In genomic region chr22:46269564-46269963, GRCh38 we compare ENCODE assay signal across 13 cellular contexts. TPM values are rescaled to one million over a fixed set of nuclear protein-coding genes. Genes with fewer than 3 reads are reported as not detected.
DNase-seq lines count a peak whose midpoint lies in the region; ATAC-seq and TF ChIP-seq lines count a peak whose summit lies in the region.
"Had no signal": no experiment of that assay in that cellular context is flagged by ENCODE, and none has a peak within 500 bp of the region (broad histone marks: within the 10 kb centered on the region; RNA-seq: fewer than 3 reads in every experiment).

No MANE protein-coding gene starts in this region.

- peaks cover 24% of the 10 kb centered on the region for H3K36me3 Mint-ChIP-seq in activated CD4-positive, alpha-beta T cell treated with anti-CD3 and anti-CD28 coated beads, Interleukin-2, amount 10 ng/mL, durations not matched to agents 24 days and 14 days (ENCODE audit: low read depth)
- H3K36me3 Mint-ChIP-seq in progenitor cell of endocrine pancreas (ENCODE audit: insufficient read depth): peaks cover 6% of the 10 kb centered on the region

- peaks cover 9% of the 10 kb centered on the region for H3K9me3 Mint-ChIP-seq in activated CD4-positive, alpha-beta T cell treated with anti-CD3 and anti-CD28 coated beads, Interleukin-2, amount 10 ng/mL, durations not matched to agents 24 days and 14 days
- no peaks in the 10 kb centered on the region for H3K9me3 Mint-ChIP-seq in progenitor cell of endocrine pancreas (ENCODE audit: low read depth)

- H3K4me3 ChIP-seq in NB4 (ENCODE audit: low read depth, low read length) (peak overlapping the region; percentile 16), gastroesophageal sphincter (no peak overlapping the region)
- H3K4me3 ChIP-seq: body of pancreas had no signal

- no peak for DNase-seq in activated CD4-positive, alpha-beta T cell treated with anti-CD3 and anti-CD28 coated beads, Interleukin-2, amount 10 ng/mL, durations not matched to agents 24 days and 14 days
- DNase-seq in activated CD4-positive, alpha-beta T cell treated with anti-CD3 and anti-CD28 coated beads for 48 hours: no peak
- no peak for DNase-seq in NB4 (ENCODE audit: low read depth)
- no peak for DNase-seq in progenitor cell of endocrine pancreas (ENCODE audit: low spot score, unreplicated experiment)
- no peak for DNase-seq in NCI-H1417 (lab: John Stamatoyannopoulos, UW)
- DNase-seq: NCI-H1694 treated with DMSO at 0.1 percent for 48 hours; occipital lobe; stimulated activated CD4-positive, alpha-beta T cell treated with anti-CD3 and anti-CD28 coated beads, Interleukin-2, amount 100 ng/mL, for 24 hours had no signal

- H3K27ac Mint-ChIP-seq in activated CD4-positive, alpha-beta T cell treated with anti-CD3 and anti-CD28 coated beads, Interleukin-2, amount 10 ng/mL, durations not matched to agents 24 days and 14 days: no peak overlapping the region
- no peak overlapping the region for H3K27ac Mint-ChIP-seq in progenitor cell of endocrine pancreas
- H3K27ac Mint-ChIP-seq: stimulated activated naive CD8-positive, alpha-beta T cell treated with anti-CD3 and anti-CD28 coated beads, Interleukin-15, Interleukin-2, amounts not matched to agents 100 ng/mL and 50 ng/mL, for 24 hours had no signal

- TF ChIP-seq CTCF in NB4 (IDR thresholded peaks at IDR 0.05; ENCODE audit: low read depth, low read length) (no peak), gastroesophageal sphincter (IDR thresholded peaks at IDR 0.05) (no peak), progenitor cell of endocrine pancreas (IDR thresholded peaks at IDR 0.05; ENCODE audit: unreplicated experiment) (no peak)

- H3K4me1 Mint-ChIP-seq in activated CD4-positive, alpha-beta T cell treated with anti-CD3 and anti-CD28 coated beads, Interleukin-2, amount 10 ng/mL, durations not matched to agents 24 days and 14 days: peaks cover 17% of the 10 kb centered on the region
- peaks cover 7% of the 10 kb centered on the region for H3K4me1 Mint-ChIP-seq in progenitor cell of endocrine pancreas (ENCODE audit: low read depth)

- no peaks in the 10 kb centered on the region for H3K27me3 ChIP-seq in gastroesophageal sphincter
- H3K27me3 ChIP-seq: body of pancreas had no signal

- peaks cover 0 to 49% of the 10 kb centered on the region in 2 donors for H3K36me3 ChIP-seq in gastroesophageal sphincter

- no peaks in the 10 kb centered on the region for H3K9me3 ChIP-seq in gastroesophageal sphincter
- H3K9me3 ChIP-seq: body of pancreas had no signal

- peaks cover 20% of the 10 kb centered on the region for H3K27me3 Mint-ChIP-seq in activated CD4-positive, alpha-beta T cell treated with anti-CD3 and anti-CD28 coated beads, Interleukin-2, amount 10 ng/mL, durations not matched to agents 24 days and 14 days
- H3K27me3 Mint-ChIP-seq in progenitor cell of endocrine pancreas: peaks cover 9% of the 10 kb centered on the region

- H3K4me3 Mint-ChIP-seq in activated CD4-positive, alpha-beta T cell treated with anti-CD3 and anti-CD28 coated beads, Interleukin-2, amount 10 ng/mL, durations not matched to agents 24 days and 14 days: peak overlapping the region; percentile 59
- H3K4me3 Mint-ChIP-seq in progenitor cell of endocrine pancreas (ENCODE audit: low read depth): peak overlapping the region; percentile 87
- H3K4me3 Mint-ChIP-seq: stimulated activated naive CD8-positive, alpha-beta T cell treated with anti-CD3 and anti-CD28 coated beads, Interleukin-15, Interleukin-2, amounts not matched to agents 100 ng/mL and 50 ng/mL, for 24 hours had no signal

- TF ChIP-seq POLR2A in NB4 (IDR thresholded peaks at IDR 0.05; ENCODE audit: extremely low read depth, insufficient read length) (no peak), gastroesophageal sphincter (IDR thresholded peaks at IDR 0.05) (no peak)

- ATAC-seq in gastroesophageal sphincter: no peak
- no peak for ATAC-seq in GM21529 (IDR thresholded peaks at IDR 0.05; ENCODE audit: unreplicated experiment)
- ATAC-seq in GM18867 (IDR thresholded peaks at IDR 0.05; ENCODE audit: unreplicated experiment): no peak
- ATAC-seq: body of pancreas had no signal

- H3K4me1 ChIP-seq in gastroesophageal sphincter: peaks cover 0 to 36% (median 7%) of the 10 kb centered on the region in 3 donors

- 74 to 76% methylated on average over 3 to 8 of the region's 11 CpGs for WGBS in gastroesophageal sphincter (ENCODE audit: low coverage in 1 of 2), 2 donors

- TF ChIP-seq EP300 in gastroesophageal sphincter (IDR thresholded peaks at IDR 0.05): no peak

- peak overlapping the region in 3 of 4 donors; percentile 22 to 89 (median 86) for H3K27ac ChIP-seq in gastroesophageal sphincter

- intact Hi-C loops in activated CD4-positive, alpha-beta T cell treated with anti-CD3 and anti-CD28 coated beads, Interleukin-2, amount 10 ng/mL, durations not matched to agents 24 days and 14 days (cut with micrococcal nuclease): loop anchor here (5.0 kb wide), 1 partner anchor 117 kb away; the partner anchor contains the start of gene PPARA

RNA-seq across cellular contexts. Expression of gene TTC38, which starts 1.8 kb away (rescaled TPM):
- total RNA-seq in activated CD4-positive, alpha-beta T cell treated with anti-CD3 and anti-CD28 coated beads, Interleukin-2, amount 10 ng/mL, durations not matched to agents 24 days and 14 days: 19.2 and 20.3 TPM in 2 replicates
- total RNA-seq in gastroesophageal sphincter (10 to 100 TPM; 21.8 to 61.8 (median 33.3) TPM), progenitor cell of endocrine pancreas (43.4 and 47.3 TPM in 2 replicates)

RNA-seq across cellular contexts. Expression of gene PKDREJ, which starts 6.4 kb away (rescaled TPM):
- not detected in 2 replicates for total RNA-seq in activated CD4-positive, alpha-beta T cell treated with anti-CD3 and anti-CD28 coated beads, Interleukin-2, amount 10 ng/mL, durations not matched to agents 24 days and 14 days
- total RNA-seq in gastroesophageal sphincter: under 1 TPM in 3 of 4 donors, not detected in 1; under 0.01 to 0.23 (median 0.10) TPM
- total RNA-seq in progenitor cell of endocrine pancreas: 0.04 TPM in 1 of 2 replicates, not detected in the other

RNA-seq across cellular contexts. Expression of gene CDPF1, which starts 19.5 kb away (rescaled TPM):
- total RNA-seq in activated CD4-positive, alpha-beta T cell treated with anti-CD3 and anti-CD28 coated beads, Interleukin-2, amount 10 ng/mL, durations not matched to agents 24 days and 14 days: 10.4 and 10.6 TPM in 2 replicates
- total RNA-seq in gastroesophageal sphincter (10 to 100 TPM; 14.9 to 27.1 (median 18.7) TPM), progenitor cell of endocrine pancreas (10.0 and 12.0 TPM in 2 replicates)

RNA-seq across cellular contexts. Expression of gene GTSE1, which starts 27.1 kb away (rescaled TPM):
- 37.6 and 40.8 TPM in 2 replicates for total RNA-seq in activated CD4-positive, alpha-beta T cell treated with anti-CD3 and anti-CD28 coated beads, Interleukin-2, amount 10 ng/mL, durations not matched to agents 24 days and 14 days
- total RNA-seq in gastroesophageal sphincter (under 1 TPM in 3 of 4 donors, not detected in 1; 0.13 to 0.20 (median 0.19) TPM), progenitor cell of endocrine pancreas (24.2 and 25.1 TPM in 2 replicates)
